ENCODE assay signal across 19 cellular contexts in the genomic region with DNA sequence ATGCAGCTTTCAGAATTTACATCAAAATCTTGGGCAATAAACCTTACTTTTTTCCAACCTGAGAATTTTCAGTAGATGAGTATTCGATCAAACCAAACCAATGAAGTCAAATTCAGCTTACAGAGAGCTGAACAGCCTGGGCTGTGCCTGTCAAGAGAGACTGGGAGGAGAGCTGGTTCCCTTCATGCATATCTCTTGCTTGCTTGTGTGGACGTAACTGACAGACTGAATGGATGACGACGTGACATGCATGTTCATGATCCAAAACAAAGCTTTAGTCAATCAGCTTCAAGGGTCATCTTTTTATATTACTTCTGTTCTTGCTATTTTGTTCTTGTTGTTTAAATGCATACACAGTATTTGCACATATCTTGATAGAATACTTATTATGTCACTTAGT.
DNase-seq lines count a peak whose midpoint lies in the region; ATAC-seq and TF ChIP-seq lines count a peak whose summit lies in the region.
"Had no signal": no experiment of that assay in that cellular context is flagged by ENCODE, and none has a peak within 500 bp of the region (broad histone marks: within the 10 kb centered on the region; RNA-seq: fewer than 3 reads in every experiment).

No MANE protein-coding gene starts in this region.

- H3K4me2 ChIP-seq in SK-N-SH, result no peak overlapping the region

- CTCF ChIA-PET in SK-N-SH (lab: Yijun Ruan, JAX), result interaction anchor here (1.0 to 2.3 kb wide), 3 partner anchors 11 to 226 kb away, joined by 3 to 8 read pairs (median 4); no protein-coding TSS in a partner anchor

- H3K9me3 ChIP-seq in SK-N-SH (no peaks in the 10 kb centered on the region), stomach (no peaks in the 10 kb centered on the region)
- H3K9me3 ChIP-seq: psoas muscle, uterus had no signal

- DNase-seq in SK-N-SH (no peak), SK-N-DZ (ENCODE audit: low spot score) (peak; percentile 43), left kidney (ENCODE audit: low read depth, low spot score) (peak; percentile 44), stomach (no peak), erythroblast (lab: John Stamatoyannopoulos, UW) (no peak), occipital lobe (lab: John Stamatoyannopoulos, UW) (no peak)
- DNase-seq: CD4-positive, alpha-beta memory T cell; DND-41; KG1; kidney; mesenchymal stem cell; natural killer cell; NCI-H2081 treated with DMSO at 0.1 percent for 48 hours; psoas muscle; RPMI8226; SW 1271; uterus had no signal

- H3K27me3 ChIP-seq in SK-N-SH (ENCODE audit: insufficient read depth), result no peaks in the 10 kb centered on the region
- no peaks in the 10 kb centered on the region for H3K27me3 ChIP-seq in stomach
- H3K27me3 ChIP-seq: uterus had no signal

- ATAC-seq in SK-N-SH treated with all-trans-retinoic acid at 6 μM for 48 hours (no peak), GM21528 (IDR thresholded peaks at IDR 0.05; ENCODE audit: low FRiP score, unreplicated experiment) (no peak)
- ATAC-seq: natural killer cell, psoas muscle had no signal

- H3K27ac ChIP-seq in SK-N-SH (ENCODE audit: low read depth in 2 of 2, low read length in 1 of 2) (no peak overlapping the region), stomach (no peak overlapping the region)
- H3K27ac ChIP-seq: psoas muscle, uterus had no signal

- no peak for TF ChIP-seq RAD21 in SK-N-SH (IDR thresholded peaks at IDR 0.05; ENCODE audit: low read length)

- H3K4me1 ChIP-seq in SK-N-SH (ENCODE audit: control insufficient read depth in 1 of 2, insufficient read depth in 2 of 2, low read depth in 1 of 2, low read length in 1 of 2), result peaks cover 10 to 14% of the 10 kb centered on the region in 2 experiments; a peak in 3 of 4 replicates
- H3K4me1 ChIP-seq in stomach, result no peaks in the 10 kb centered on the region
- H3K4me1 ChIP-seq: psoas muscle, uterus had no signal

- no peaks in the 10 kb centered on the region for H3K9me2 ChIP-seq in SK-N-SH

- intact Hi-C loops in stomach (cut with DNase I; ENCODE audit: low total_unique reads), result no loop called here

- TF ChIP-seq POLR2A in stomach (IDR thresholded peaks at IDR 0.05) (no peak), erythroblast (IDR thresholded peaks at IDR 0.05; ENCODE audit: low read length) (no peak)

- H3F3A ChIP-seq in SK-N-SH (replicated peaks; ENCODE audit: insufficient read depth), result no peaks in the 10 kb centered on the region

- no peaks in the 10 kb centered on the region for H3K36me3 ChIP-seq in SK-N-SH (replicated peaks in 1 of 2; ENCODE audit: control insufficient read depth in 1 of 2, insufficient read depth in 2 of 2, low read length in 1 of 2)
- no peaks in the 10 kb centered on the region for H3K36me3 ChIP-seq in stomach
- H3K36me3 ChIP-seq: uterus had no signal

- H3K79me2 ChIP-seq in SK-N-SH (ENCODE audit: insufficient read depth), result no peaks in the 10 kb centered on the region

- no peak for TF ChIP-seq CTCF in SK-N-SH (IDR thresholded peaks at IDR 0.05)
- no peak for TF ChIP-seq CTCF in stomach (IDR thresholded peaks at IDR 0.05)

- POLR2A ChIA-PET in SK-N-SH (lab: Yijun Ruan, JAX), result no interaction called here

- no peak overlapping the region for H3K9ac ChIP-seq in SK-N-SH

- TF ChIP-seq EP300 in SK-N-SH (IDR thresholded peaks at IDR 0.05; ENCODE audit: borderline replicate concordance in 1 of 2, low read depth in 1 of 2, low read length in 1 of 2), result no peak
- TF ChIP-seq EP300 in stomach (IDR thresholded peaks at IDR 0.05), result no peak

- no peak overlapping the region for H2AFZ ChIP-seq in SK-N-SH (ENCODE audit: low read depth)

- no peak overlapping the region for H3K4me3 ChIP-seq in SK-N-SH (ENCODE audit: low read depth in 2 of 2, low read length in 1 of 2)
- no peak overlapping the region for H3K4me3 ChIP-seq in stomach
- H3K4me3 ChIP-seq: psoas muscle, uterus had no signal

- H4K20me1 ChIP-seq in SK-N-SH (ENCODE audit: insufficient read depth), result no peaks in the 10 kb centered on the region

- 91% methylated on average over 4 of the region's 4 CpGs for WGBS in SK-N-SH (ENCODE audit: low lambda C conversion rate)
- WGBS in stomach, 5 donors, result 72 to 80% (median 78%) methylated on average over 4 of the region's 4 CpGs

TF ChIP-seq in SK-N-SH, 30 proteins besides CTCF, POLR2A, EP300 and RAD21:
- no peak for TF ChIP-seq NRF1 (IDR thresholded peaks at IDR 0.05; ENCODE audit: low read depth, low read length)
- TF ChIP-seq MXI1 (IDR thresholded peaks at IDR 0.05; ENCODE audit: low read depth, low read length), result 0 out of 2 replicates have a peak, but pooled peaks have one; percentile 20
TF ChIP-seq in SK-N-SH: peak in this region for 1.

TF ChIP-seq in SK-N-SH treated with all-trans-retinoic acid at 6 μM for 48 hours, 23 proteins besides CTCF, POLR2A, EP300 and RAD21 (continues in another document):
- TF ChIP-seq, protein P1, sequence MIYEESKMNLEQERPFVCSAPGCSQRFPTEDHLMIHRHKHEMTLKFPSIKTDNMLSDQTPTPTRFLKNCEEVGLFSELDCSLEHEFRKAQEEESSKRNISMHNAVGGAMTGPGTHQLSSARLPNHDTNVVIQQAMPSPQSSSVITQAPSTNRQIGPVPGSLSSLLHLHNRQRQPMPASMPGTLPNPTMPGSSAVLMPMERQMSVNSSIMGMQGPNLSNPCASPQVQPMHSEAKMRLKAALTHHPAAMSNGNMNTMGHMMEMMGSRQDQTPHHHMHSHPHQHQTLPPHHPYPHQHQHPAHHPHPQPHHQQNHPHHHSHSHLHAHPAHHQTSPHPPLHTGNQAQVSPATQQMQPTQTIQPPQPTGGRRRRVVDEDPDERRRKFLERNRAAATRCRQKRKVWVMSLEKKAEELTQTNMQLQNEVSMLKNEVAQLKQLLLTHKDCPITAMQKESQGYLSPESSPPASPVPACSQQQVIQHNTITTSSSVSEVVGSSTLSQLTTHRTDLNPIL (CRISPR knock-in tag; IDR thresholded peaks at IDR 0.05; ENCODE audit: low read depth), result no peak
- no peak for TF ChIP-seq CSDC2 (CRISPR knock-in tag; IDR thresholded peaks at IDR 0.05)
- TF ChIP-seq OSR1 (CRISPR knock-in tag; IDR thresholded peaks at IDR 0.05), result no peak
- TF ChIP-seq SNAI2 (CRISPR knock-in tag; IDR thresholded peaks at IDR 0.05), result no peak
- TF ChIP-seq, protein P2, sequence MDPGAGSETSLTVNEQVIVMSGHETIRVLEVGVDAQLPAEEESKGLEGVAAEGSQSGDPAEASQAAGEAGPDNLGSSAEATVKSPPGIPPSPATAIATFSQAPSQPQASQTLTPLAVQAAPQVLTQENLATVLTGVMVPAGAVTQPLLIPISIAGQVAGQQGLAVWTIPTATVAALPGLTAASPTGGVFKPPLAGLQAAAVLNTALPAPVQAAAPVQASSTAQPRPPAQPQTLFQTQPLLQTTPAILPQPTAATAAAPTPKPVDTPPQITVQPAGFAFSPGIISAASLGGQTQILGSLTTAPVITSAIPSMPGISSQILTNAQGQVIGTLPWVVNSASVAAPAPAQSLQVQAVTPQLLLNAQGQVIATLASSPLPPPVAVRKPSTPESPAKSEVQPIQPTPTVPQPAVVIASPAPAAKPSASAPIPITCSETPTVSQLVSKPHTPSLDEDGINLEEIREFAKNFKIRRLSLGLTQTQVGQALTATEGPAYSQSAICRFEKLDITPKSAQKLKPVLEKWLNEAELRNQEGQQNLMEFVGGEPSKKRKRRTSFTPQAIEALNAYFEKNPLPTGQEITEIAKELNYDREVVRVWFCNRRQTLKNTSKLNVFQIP (CRISPR knock-in tag; IDR thresholded peaks at IDR 0.05; ENCODE audit: borderline replicate concordance, low read depth), result no peak
- TF ChIP-seq RARB (CRISPR knock-in tag; IDR thresholded peaks at IDR 0.05), result no peak
- TF ChIP-seq BACH2 (CRISPR knock-in tag; IDR thresholded peaks at IDR 0.05; ENCODE audit: borderline replicate concordance), result no peak
- no peak for TF ChIP-seq ZFP30 (CRISPR knock-in tag; IDR thresholded peaks at IDR 0.05)
- TF ChIP-seq GLIS3 (CRISPR knock-in tag; IDR thresholded peaks at IDR 0.05), result no peak
- no peak for TF ChIP-seq ISL1 (CRISPR knock-in tag; IDR thresholded peaks at IDR 0.05)
- TF ChIP-seq, protein P3, sequence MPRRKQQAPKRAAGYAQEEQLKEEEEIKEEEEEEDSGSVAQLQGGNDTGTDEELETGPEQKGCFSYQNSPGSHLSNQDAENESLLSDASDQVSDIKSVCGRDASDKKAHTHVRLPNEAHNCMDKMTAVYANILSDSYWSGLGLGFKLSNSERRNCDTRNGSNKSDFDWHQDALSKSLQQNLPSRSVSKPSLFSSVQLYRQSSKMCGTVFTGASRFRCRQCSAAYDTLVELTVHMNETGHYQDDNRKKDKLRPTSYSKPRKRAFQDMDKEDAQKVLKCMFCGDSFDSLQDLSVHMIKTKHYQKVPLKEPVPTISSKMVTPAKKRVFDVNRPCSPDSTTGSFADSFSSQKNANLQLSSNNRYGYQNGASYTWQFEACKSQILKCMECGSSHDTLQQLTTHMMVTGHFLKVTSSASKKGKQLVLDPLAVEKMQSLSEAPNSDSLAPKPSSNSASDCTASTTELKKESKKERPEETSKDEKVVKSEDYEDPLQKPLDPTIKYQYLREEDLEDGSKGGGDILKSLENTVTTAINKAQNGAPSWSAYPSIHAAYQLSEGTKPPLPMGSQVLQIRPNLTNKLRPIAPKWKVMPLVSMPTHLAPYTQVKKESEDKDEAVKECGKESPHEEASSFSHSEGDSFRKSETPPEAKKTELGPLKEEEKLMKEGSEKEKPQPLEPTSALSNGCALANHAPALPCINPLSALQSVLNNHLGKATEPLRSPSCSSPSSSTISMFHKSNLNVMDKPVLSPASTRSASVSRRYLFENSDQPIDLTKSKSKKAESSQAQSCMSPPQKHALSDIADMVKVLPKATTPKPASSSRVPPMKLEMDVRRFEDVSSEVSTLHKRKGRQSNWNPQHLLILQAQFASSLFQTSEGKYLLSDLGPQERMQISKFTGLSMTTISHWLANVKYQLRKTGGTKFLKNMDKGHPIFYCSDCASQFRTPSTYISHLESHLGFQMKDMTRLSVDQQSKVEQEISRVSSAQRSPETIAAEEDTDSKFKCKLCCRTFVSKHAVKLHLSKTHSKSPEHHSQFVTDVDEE (CRISPR knock-in tag; IDR thresholded peaks at IDR 0.05), result no peak
- TF ChIP-seq ZNF565 (CRISPR knock-in tag; conservative IDR thresholded peaks at IDR 0.05; ENCODE audit: low read depth), result no peak
- no peak for TF ChIP-seq PPARA (CRISPR knock-in tag; IDR thresholded peaks at IDR 0.05; ENCODE audit: borderline replicate concordance)
- TF ChIP-seq, protein P4, sequence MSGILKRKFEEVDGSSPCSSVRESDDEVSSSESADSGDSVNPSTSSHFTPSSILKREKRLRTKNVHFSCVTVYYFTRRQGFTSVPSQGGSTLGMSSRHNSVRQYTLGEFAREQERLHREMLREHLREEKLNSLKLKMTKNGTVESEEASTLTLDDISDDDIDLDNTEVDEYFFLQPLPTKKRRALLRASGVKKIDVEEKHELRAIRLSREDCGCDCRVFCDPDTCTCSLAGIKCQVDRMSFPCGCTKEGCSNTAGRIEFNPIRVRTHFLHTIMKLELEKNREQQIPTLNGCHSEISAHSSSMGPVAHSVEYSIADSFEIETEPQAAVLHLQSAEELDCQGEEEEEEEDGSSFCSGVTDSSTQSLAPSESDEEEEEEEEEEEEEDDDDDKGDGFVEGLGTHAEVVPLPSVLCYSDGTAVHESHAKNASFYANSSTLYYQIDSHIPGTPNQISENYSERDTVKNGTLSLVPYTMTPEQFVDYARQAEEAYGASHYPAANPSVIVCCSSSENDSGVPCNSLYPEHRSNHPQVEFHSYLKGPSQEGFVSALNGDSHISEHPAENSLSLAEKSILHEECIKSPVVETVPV (CRISPR knock-in tag; IDR thresholded peaks at IDR 0.05), result no peak

Comparison
In these comparisons a context has a peak if more than half of its experiments do, and no peak if none do; other contexts are left out.
1. DNase-seq: peak in SK-N-DZ (single experiment) and left kidney (single experiment); none in SK-N-SH (single experiment), stomach (single experiment), erythroblast (0 of 2) and occipital lobe (single experiment).